8 cellular contexts compared by ENCODE assay signal in the genomic region with DNA sequence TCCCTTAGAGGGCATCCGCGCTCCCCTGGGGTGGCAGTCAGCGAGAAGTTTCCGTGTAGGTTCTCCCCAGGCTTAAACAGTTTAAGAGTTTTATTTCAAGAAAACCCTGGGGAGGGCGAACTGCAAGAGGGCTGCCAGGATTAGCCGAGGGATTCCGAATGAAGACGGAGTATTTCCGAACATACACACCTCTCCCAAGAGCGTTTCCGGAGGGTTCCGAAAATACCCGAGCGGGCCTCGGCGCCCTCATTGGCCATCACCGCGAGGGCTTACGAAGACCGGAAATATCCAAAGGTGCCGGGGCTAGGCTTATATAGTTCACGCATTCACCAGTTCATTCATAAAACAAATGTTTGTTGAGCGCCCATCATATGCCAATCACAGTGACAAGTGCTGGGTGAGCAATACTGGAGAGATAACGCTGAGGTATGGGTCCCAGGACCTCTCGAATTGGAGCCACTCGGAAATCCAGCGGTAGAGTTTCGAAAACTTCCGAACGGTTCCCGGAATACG. TPM values are rescaled to one million over a fixed set of nuclear protein-coding genes. Genes with fewer than 3 reads are reported as not detected.
A peak's percentile ranks its signal among the peaks of the same experiment; 100 is the strongest.
DNase-seq lines count a peak whose midpoint lies in the region; ATAC-seq, FAIRE-seq and TF ChIP-seq lines count a peak whose summit lies in the region.

No MANE protein-coding gene starts in this region.

- H3K4me1 ChIP-seq in ascending aorta: peaks cover 11 to 39% of the 10 kb centered on the region in 2 donors

- peak overlapping the region; percentile 98 for H3K27ac Mint-ChIP-seq in T-helper 2 cell treated with Interferon-gamma antibody and Interleukin-4, amounts not matched to agents 5 μg/mL and 100 μg/mL, for 36 hours

- intact Hi-C loops in ascending aorta (cut with DNase I): loop anchor here (1.0 to 10.0 kb wide), 7 partner anchors 46 to 262 kb away; a partner anchor contains a TSS

- DNase-seq in NCI-H187 treated with DMSO at 0.1 percent for 48 hours (lab: John Stamatoyannopoulos, UW) (peak; percentile 63), ascending aorta (ENCODE audit: low spot score in 2 of 2) (peak; percentile 89 to 98), hepatic stellate cell (ENCODE audit: low spot score) (peak; percentile 91), putamen (ENCODE audit: low spot score) (peak; percentile 94), urothelium cell line (ENCODE audit: low spot score) (peak; percentile 85)
- DNase-seq in T-helper 2 cell treated with Interferon-gamma antibody and Interleukin-4, amounts not matched to agents 5 μg/mL and 100 μg/mL, for 36 hours (ENCODE audit: low spot score): peak; percentile 94

- H3K27me3 Mint-ChIP-seq in T-helper 2 cell treated with Interferon-gamma antibody and Interleukin-4, amounts not matched to agents 5 μg/mL and 100 μg/mL, for 36 hours (ENCODE audit: low read depth): no peaks in the 10 kb centered on the region

- H3K9me3 Mint-ChIP-seq in T-helper 2 cell treated with Interferon-gamma antibody and Interleukin-4, amounts not matched to agents 5 μg/mL and 100 μg/mL, for 36 hours: no peaks in the 10 kb centered on the region

- H3K4me3 Mint-ChIP-seq in T-helper 2 cell treated with Interferon-gamma antibody and Interleukin-4, amounts not matched to agents 5 μg/mL and 100 μg/mL, for 36 hours: peak overlapping the region; percentile 99

- TF ChIP-seq CTCF in ascending aorta (IDR thresholded peaks at IDR 0.05): no peak

- peaks cover 55% of the 10 kb centered on the region for H3K36me3 Mint-ChIP-seq in T-helper 2 cell treated with Interferon-gamma antibody and Interleukin-4, amounts not matched to agents 5 μg/mL and 100 μg/mL, for 36 hours (ENCODE audit: low read depth)

- peak overlapping the region; percentile 68 to 91 for H3K4me3 ChIP-seq in ascending aorta

- no peaks in the 10 kb centered on the region for H3K27me3 ChIP-seq in ascending aorta

- no peaks in the 10 kb centered on the region for H3K9me3 ChIP-seq in ascending aorta

- peaks cover 37% of the 10 kb centered on the region for H3K4me1 Mint-ChIP-seq in T-helper 2 cell treated with Interferon-gamma antibody and Interleukin-4, amounts not matched to agents 5 μg/mL and 100 μg/mL, for 36 hours (ENCODE audit: low read depth)

- FAIRE-seq in urothelium cell line (lab: Jason Lieb, UNC): no peak

- ATAC-seq in GM18498 (IDR thresholded peaks at IDR 0.05; ENCODE audit: unreplicated experiment) (peak; percentile 64), HG02970 (IDR thresholded peaks at IDR 0.05; ENCODE audit: low FRiP score, unreplicated experiment) (peak; percentile 45)

- H3K27ac ChIP-seq in ascending aorta: peak overlapping the region; percentile 92 to 93

- H3K36me3 ChIP-seq in ascending aorta: peaks cover 26 to 27% of the 10 kb centered on the region in 2 donors

RNA-seq across cellular contexts. Expression of a gene that starts 0.4 kb away (rescaled TPM):
- total RNA-seq in ascending aorta: 542 TPM

RNA-seq across cellular contexts. Expression of a gene that starts 1.2 kb away (rescaled TPM):
- total RNA-seq in ascending aorta: not detected

RNA-seq across cellular contexts. Expression of a gene that starts 8.7 kb away (rescaled TPM):
- not detected for total RNA-seq in ascending aorta

RNA-seq across cellular contexts. Expression of a gene that starts 15.0 kb away (rescaled TPM):
- total RNA-seq in ascending aorta: not detected

RNA-seq across cellular contexts. Expression of a gene that starts 22.2 kb away (rescaled TPM):
- total RNA-seq in ascending aorta: not detected

Comparison
In these comparisons a context has a peak if more than half of its experiments do, and no peak if none do; other contexts are left out.
1. Peak in every context shown above with its lines: DNase-seq, ATAC-seq, H3K4me3 ChIP-seq and H3K27ac ChIP-seq.